ENCODE assay signal across 2 cellular contexts in the genomic region with DNA sequence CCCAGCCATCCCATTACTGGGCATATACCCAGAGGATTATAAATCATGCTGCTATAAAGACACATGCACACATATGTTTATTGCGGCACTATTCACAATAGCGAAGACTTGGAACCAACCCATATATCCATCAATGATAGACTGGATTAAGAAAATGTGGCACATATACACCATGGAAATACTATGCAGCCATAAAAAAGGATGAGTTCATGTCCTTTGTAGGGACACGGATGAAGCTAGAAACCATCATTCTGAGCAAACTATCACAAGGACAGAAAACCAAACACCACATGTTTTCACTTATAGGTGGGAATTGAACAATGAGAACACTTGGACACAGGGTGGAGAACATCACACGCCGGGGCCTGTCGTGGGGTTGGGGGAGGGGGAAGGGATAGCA. TPM values are rescaled to one million over a fixed set of nuclear protein-coding genes. Genes with fewer than 3 reads are reported as not detected.
DNase-seq lines count a peak whose midpoint lies in the region; ATAC-seq, FAIRE-seq and TF ChIP-seq lines count a peak whose summit lies in the region.
"Not testable (repeated sequence)": the region's sequence is repeated elsewhere in the genome, so short reads cannot be mapped to it uniquely, and the experiment has no call there.

No MANE protein-coding gene starts in this region.

- DNase-seq in K562 (ENCODE audit: extremely low read depth in 1 of 4, low spot score in 3 of 4), result not testable (repeated sequence)

- TF ChIP-seq EP300 in K562 (IDR thresholded peaks at IDR 0.05; ENCODE audit: low read length), result not testable (repeated sequence)

- H3K27ac ChIP-seq in HEK293 (ENCODE audit: extremely low read depth, low read depth, low read length); K562 (ENCODE audit: extremely low read depth, low read depth, low read length): not testable (repeated sequence)

- 43% methylated on average over 3 of the region's 6 CpGs for WGBS in K562 (ENCODE audit: insufficient coverage, low coverage, missing lambda C conversion rate)

- not testable (repeated sequence) for H2AFZ ChIP-seq in K562 (ENCODE audit: low read depth, low read length)

- not testable (repeated sequence) for H3K4me2 ChIP-seq in K562 (ENCODE audit: insufficient read depth, low read length)

- H3K27me3 ChIP-seq in K562 (ENCODE audit: control insufficient read depth in 2 of 2, insufficient read depth in 2 of 2, low read length in 2 of 2), result not testable (repeated sequence)

- not testable (repeated sequence) for H3K9me3 ChIP-seq in HEK293 (ENCODE audit: control insufficient read depth, insufficient read depth, low read depth, low read length); K562 (replicated peaks; ENCODE audit: control insufficient read depth, insufficient read depth, low read depth, low read length)

- in situ Hi-C loops in K562 (cut with MboI), result not testable (repeated sequence)

- not testable (repeated sequence) for H3K79me2 ChIP-seq in K562 (ENCODE audit: control insufficient read depth, insufficient read depth, low read length)

- POLR2A ChIA-PET in HEK293 (lab: Yijun Ruan, JAX); K562 (lab: Yijun Ruan, JAX): not testable (repeated sequence)

- not testable (repeated sequence) for H4K20me1 ChIP-seq in K562 (replicated peaks; ENCODE audit: control insufficient read depth, insufficient read depth, low read length)

- not testable (repeated sequence) for TF ChIP-seq CTCF in HEK293 (tag by site-specific recombination; IDR thresholded peaks at IDR 0.05); K562 (IDR thresholded peaks at IDR 0.05 in 2 of 3, conservative IDR thresholded peaks at IDR 0.05 in 1 of 3; ENCODE audit: insufficient read depth in 2 of 3, low read depth in 1 of 3, low read length in 3 of 3)

- not testable (repeated sequence) for ATAC-seq in K562

- intact Hi-C loops in K562 (cut with micrococcal nuclease), result not testable (repeated sequence)

- CTCF ChIA-PET in HEK293 (lab: Yijun Ruan, JAX), result not testable (repeated sequence)
- CTCF ChIA-PET in K562 (lab: Yijun Ruan, JAX; ENCODE audit: low intra/inter-chr PET ratio), result interaction anchor here (1.2 kb wide), 1 partner anchor 12 kb away, joined by 4 read pairs; no protein-coding TSS in a partner anchor

- TF ChIP-seq RAD21 in K562 (CRISPR knock-in tag; conservative IDR thresholded peaks at IDR 0.05 in 1 of 2, IDR thresholded peaks at IDR 0.05 in 1 of 2), result not testable (repeated sequence)

- not testable (repeated sequence) for FAIRE-seq in K562 (lab: Jason Lieb, UNC)

- not testable (repeated sequence) for H3K4me1 ChIP-seq in HEK293 (ENCODE audit: control insufficient read depth, insufficient read depth, low read length); K562 (replicated peaks in 1 of 2; ENCODE audit: control insufficient read depth in 2 of 2, insufficient read depth in 2 of 2, low read length in 2 of 2)

- H3K9me1 ChIP-seq in K562 (ENCODE audit: control insufficient read depth, insufficient read depth, low read length), result not testable (repeated sequence)

- H3K36me3 ChIP-seq in HEK293 (ENCODE audit: control insufficient read depth in 2 of 2, insufficient read depth in 1 of 2, low read length in 2 of 2); K562 (ENCODE audit: control insufficient read depth, insufficient read depth, low read length): not testable (repeated sequence)

- not testable (repeated sequence) for TF ChIP-seq POLR2A in K562 (conservative IDR thresholded peaks at IDR 0.05)

- BruUV-seq in K562 (replicated peaks; lab: Mats Ljungman, UMichigan), result not testable (repeated sequence)

- not testable (repeated sequence) for H3K9ac ChIP-seq in K562 (ENCODE audit: insufficient read depth in 1 of 2, low read depth in 2 of 2, low read length in 2 of 2)

- H3K4me3 ChIP-seq in HEK293 (ENCODE audit: low read depth, low read length); K562: not testable (repeated sequence)

TF ChIP-seq in HEK293, 187 proteins besides CTCF, POLR2A, EP300 and RAD21:
- peak; percentile 62 for TF ChIP-seq ZNF146 (tag by site-specific recombination; IDR thresholded peaks at IDR 0.05)

TF ChIP-seq in K562, 482 proteins besides CTCF, POLR2A, EP300 and RAD21:
- TF ChIP-seq ZNF146 (CRISPR knock-in tag; IDR thresholded peaks at IDR 0.05; ENCODE audit: unreplicated experiment), result peak; percentile 82

RNA-seq across cellular contexts. Expression of gene NFAT5, which starts 47.9 kb away (rescaled TPM):
- 50.5 and 147 TPM in 2 replicates for total RNA-seq in K562 (2011; cell fraction: chromatin; rRNA removed; ENCODE audit: low replicate concordance)
- 18.5 and 31.5 TPM in 2 replicates for total RNA-seq in K562 (2011; cell fraction: nucleolus; rRNA removed)
- total RNA-seq in K562 (2011; cell fraction: nucleoplasm; rRNA removed), result 46.2 and 74.0 TPM in 2 replicates
- 4.3 and 6.9 TPM in 2 replicates for total RNA-seq in K562 (2014; rRNA removed)
- 11.1 and 12.4 TPM in 2 replicates for total RNA-seq in K562 (2014; rRNA removed; fragmentation: Illumina TruSeq; extraction: Trizol)
- total RNA-seq in K562 (2015; rRNA removed; fragmentation: Illumina TruSeq; extraction: Trizol), result 15.2 and 15.3 TPM in 2 replicates
- 15.1 and 17.3 TPM in 2 replicates for total RNA-seq in K562 (2021)
- polyA plus RNA-seq in K562 (2011; rRNA removed), result 20.5 and 20.7 TPM in 2 replicates
- polyA plus RNA-seq in K562 (2011; cell fraction: cytosol; rRNA removed), result 7.0 and 8.9 TPM in 2 replicates
- 21.7 and 33.1 TPM in 2 replicates for polyA plus RNA-seq in K562 (2011; cell fraction: nucleus; rRNA removed)
- 4.5 and 4.7 TPM in 2 replicates for polyA plus RNA-seq in K562 (2012)
- polyA plus RNA-seq in K562 (2014; fragmentation: Illumina TruSeq; extraction: Trizol), result 12.2 and 13.4 TPM in 2 replicates
- 1 to 10 TPM in 1 of 2 experiments, under 1 TPM in 1; 0.78 to 1.6 TPM for polyA plus RNA-seq in K562 (2014; fragmentation: Nextera tagmentation; extraction: Ambion mirVana)
- 8.6 and 8.8 TPM in 2 replicates for polyA plus RNA-seq in K562 (2014; rRNA removed)
- 66.5 and 69.2 TPM in 2 replicates for polyA minus RNA-seq in K562 (2011; rRNA and poly(A)+ RNA removed)
- polyA minus RNA-seq in K562 (2011; cell fraction: cytosol; rRNA and poly(A)+ RNA removed), result 20.5 and 22.2 TPM in 2 replicates
- 21.0 and 32.2 TPM in 2 replicates for polyA minus RNA-seq in K562 (2011; cell fraction: nucleus; rRNA and poly(A)+ RNA removed)
